8 cellular contexts compared by ENCODE assay signal in the genomic region with DNA sequence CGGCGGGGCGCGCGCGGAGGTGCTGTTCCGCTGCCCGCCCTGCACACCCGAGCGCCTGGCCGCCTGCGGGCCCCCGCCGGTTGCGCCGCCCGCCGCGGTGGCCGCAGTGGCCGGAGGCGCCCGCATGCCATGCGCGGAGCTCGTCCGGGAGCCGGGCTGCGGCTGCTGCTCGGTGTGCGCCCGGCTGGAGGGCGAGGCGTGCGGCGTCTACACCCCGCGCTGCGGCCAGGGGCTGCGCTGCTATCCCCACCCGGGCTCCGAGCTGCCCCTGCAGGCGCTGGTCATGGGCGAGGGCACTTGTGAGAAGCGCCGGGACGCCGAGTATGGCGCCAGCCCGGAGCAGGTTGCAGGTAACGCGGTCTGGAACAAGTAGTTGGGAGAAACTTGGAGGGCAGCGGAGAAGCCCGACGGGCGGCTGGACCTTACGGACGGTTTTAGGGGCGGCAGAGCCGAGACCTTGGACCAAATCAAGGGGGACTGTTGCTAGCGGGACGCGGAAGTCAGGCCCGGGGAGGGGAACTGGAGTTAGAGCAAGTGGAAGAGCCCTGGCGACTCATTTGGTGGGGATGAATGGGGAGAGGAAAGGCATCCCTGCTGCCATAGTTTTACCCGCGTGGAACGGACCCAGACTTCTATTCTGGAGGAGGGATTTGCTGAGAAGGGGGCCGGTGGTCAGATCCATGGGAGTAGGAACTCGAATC. TPM values are rescaled to one million over a fixed set of nuclear protein-coding genes. Genes with fewer than 3 reads are reported as not detected.
DNase-seq lines count a peak whose midpoint lies in the region; TF ChIP-seq lines count a peak whose summit lies in the region.

No MANE protein-coding gene starts in this region.

- no peak overlapping the region for H3K27ac ChIP-seq in cardiac muscle cell

- no peaks in the 10 kb centered on the region for H3K36me3 ChIP-seq in cardiac muscle cell

- CTCF ChIA-PET in activated naive CD4-positive, alpha-beta T cell treated with anti-CD3 and anti-CD28 coated beads for 36 hours (lab: Charles Lee): no interaction called here

- no peak for DNase-seq in activated naive CD4-positive, alpha-beta T cell treated with anti-CD3 and anti-CD28 coated beads for 36 hours
- no peak for DNase-seq in activated naive CD4-positive, alpha-beta T cell treated with Interleukin-2 at 50 U/mL for 16 hours
- DNase-seq in UCSD-AML1 (lab: John Stamatoyannopoulos, UW; ENCODE audit: unreplicated experiment) (peak; percentile 47), cardiac muscle cell (ENCODE audit: low read depth in 1 of 2, low spot score in 1 of 2) (peak in 1 of 2 donors; percentile 62), retina (peak; percentile 77), HuH-7 (ENCODE audit: low spot score) (no peak), ureter (ENCODE audit: low spot score) (no peak), NCI-H1930 (lab: John Stamatoyannopoulos, UW) (no peak)

- H3K27me3 ChIP-seq in cardiac muscle cell: no peaks in the 10 kb centered on the region

- peaks cover 27% of the 10 kb centered on the region for H3K4me1 Mint-ChIP-seq in activated naive CD4-positive, alpha-beta T cell treated with anti-CD3 and anti-CD28 coated beads for 36 hours (ENCODE audit: low read depth)

- no peaks in the 10 kb centered on the region for H3K36me3 Mint-ChIP-seq in activated naive CD4-positive, alpha-beta T cell treated with anti-CD3 and anti-CD28 coated beads for 36 hours (ENCODE audit: low read depth)

- no peak for TF ChIP-seq CTCF in cardiac muscle cell (IDR thresholded peaks at IDR 0.05; ENCODE audit: low read depth, low read length)

- intact Hi-C loops in activated naive CD4-positive, alpha-beta T cell treated with anti-CD3 and anti-CD28 coated beads for 36 hours (cut with micrococcal nuclease): no loop called here

- no peaks in the 10 kb centered on the region for H3K9me3 Mint-ChIP-seq in activated naive CD4-positive, alpha-beta T cell treated with anti-CD3 and anti-CD28 coated beads for 36 hours

- H3K4me1 ChIP-seq in cardiac muscle cell (ENCODE audit: low read depth): peaks cover 27% of the 10 kb centered on the region

- H3K27ac Mint-ChIP-seq in activated naive CD4-positive, alpha-beta T cell treated with anti-CD3 and anti-CD28 coated beads for 36 hours: no peak overlapping the region

- H3K4me3 ChIP-seq in cardiac muscle cell: peak overlapping the region; percentile 92

- H3K4me3 Mint-ChIP-seq in activated naive CD4-positive, alpha-beta T cell treated with anti-CD3 and anti-CD28 coated beads for 36 hours: peak overlapping the region; percentile 69

- peaks cover 60% of the 10 kb centered on the region for H3K27me3 Mint-ChIP-seq in activated naive CD4-positive, alpha-beta T cell treated with anti-CD3 and anti-CD28 coated beads for 36 hours (ENCODE audit: low read depth)

- H3K9me3 ChIP-seq in cardiac muscle cell (ENCODE audit: low read depth): no peaks in the 10 kb centered on the region

RNA-seq across cellular contexts. Expression of gene IGFBP2, which starts 0.5 kb away (rescaled TPM):
- 1 to 10 TPM; 2.4 to 2.7 TPM for total RNA-seq in activated naive CD4-positive, alpha-beta T cell treated with anti-CD3 and anti-CD28 coated beads for 36 hours
- 402 and 451 TPM in 2 replicates for total RNA-seq in cardiac muscle cell
- polyA plus RNA-seq in cardiac muscle cell: 476 and 569 TPM in 2 replicates
- 210 TPM for total RNA-seq in ureter

Comparison
In these comparisons a context has a peak if more than half of its experiments do, and no peak if none do; other contexts are left out.
1. DNase-seq: peak in UCSD-AML1 (single experiment) and retina (single experiment); none in activated naive CD4-positive, alpha-beta T cell treated with anti-CD3 and anti-CD28 coated beads for 36 hours (single experiment), activated naive CD4-positive, alpha-beta T cell treated with Interleukin-2 at 50 U/mL for 16 hours (single experiment), HuH-7 (single experiment), ureter (single experiment) and NCI-H1930 (0 of 2).
2. RNA of gene IGFBP2, which starts 0.5 kb away (total RNA-seq): 402 to 451 TPM in cardiac muscle cell and 210 TPM in ureter (single experiment); 2.4 to 2.7 TPM in activated naive CD4-positive, alpha-beta T cell treated with anti-CD3 and anti-CD28 coated beads for 36 hours; every median in the first group is over 10 times any median in the second.